Comparison of ENCODE assay signal across 8 cellular contexts in genomic region chr19:54231077-54231931, GRCh38. TPM values are rescaled to one million over a fixed set of nuclear protein-coding genes. Genes with fewer than 3 reads are reported as not detected.
DNase-seq lines count a peak whose midpoint lies in the region; ATAC-seq, FAIRE-seq and TF ChIP-seq lines count a peak whose summit lies in the region.

No MANE protein-coding gene starts in this region.

- H3K27ac ChIP-seq in SJCRH30 (no peak overlapping the region), thoracic aorta (no peak overlapping the region)

- H3K27me3 ChIP-seq in SJCRH30 (no peaks in the 10 kb centered on the region), thoracic aorta (replicated peaks; ENCODE audit: insufficient read depth) (no peaks in the 10 kb centered on the region)

- H3K4me3 ChIP-seq in SJCRH30 (no peak overlapping the region), thoracic aorta (no peak overlapping the region)

- no peaks in the 10 kb centered on the region for H3K4me1 ChIP-seq in SJCRH30
- H3K4me1 ChIP-seq in thoracic aorta (ENCODE audit: control insufficient read depth in 1 of 2, low read depth in 2 of 2) = no peaks in the 10 kb centered on the region

- DNase-seq in GM12892 (ENCODE audit: insufficient read length) (peak; percentile 70), LoVo (ENCODE audit: low spot score) (peak; percentile 63), SJCRH30 (peak; percentile 70 to 84), frontal cortex (ENCODE audit: low spot score in 2 of 2) (peak; percentile 63 to 73), omental fat pad (ENCODE audit: low spot score) (peak; percentile 79), thoracic aorta (ENCODE audit: low spot score) (peak; percentile 41)
- peak; percentile 75 for DNase-seq in activated effector memory CD4-positive, alpha-beta T cell treated with Interleukin-2 at 50 U/mL for 16 hours

- FAIRE-seq in GM12892 (lab: Jason Lieb, UNC) = peak; percentile 92
- FAIRE-seq in frontal cortex (lab: Jason Lieb, UNC) = no peak

- TF ChIP-seq POLR2A in GM12892 (IDR thresholded peaks at IDR 0.05; ENCODE audit: low read depth, low read length) = no peak

- peak in 2 of 3 donors; percentile 33 to 55 for TF ChIP-seq CTCF in omental fat pad (IDR thresholded peaks at IDR 0.05)
- TF ChIP-seq CTCF in thoracic aorta (IDR thresholded peaks at IDR 0.05) = peak; percentile 78

- ATAC-seq in omental fat pad (ENCODE audit: low FRiP score) = peak; percentile 81
- ATAC-seq in thoracic aorta (ENCODE audit: insufficient number of reproducible peaks, low FRiP score, low read depth) = peak; percentile 63
- ATAC-seq in HG02610 (IDR thresholded peaks at IDR 0.05; ENCODE audit: unreplicated experiment) = no peak

- H3K36me3 ChIP-seq in SJCRH30 = no peaks in the 10 kb centered on the region
- no peaks in the 10 kb centered on the region for H3K36me3 ChIP-seq in thoracic aorta

- H3K9me3 ChIP-seq in SJCRH30 (replicated peaks) = 0 out of 2 replicates have a peak, but pooled peaks cover 2% of the 10 kb centered on the region
- no peaks in the 10 kb centered on the region for H3K9me3 ChIP-seq in thoracic aorta

RNA-seq across cellular contexts. Expression of gene LILRB3, which starts 8.5 kb away (rescaled TPM):
- polyA plus RNA-seq in GM12892 (2012; ENCODE audit: missing spikeins) = 7.1 TPM
- 0.25 and 0.71 TPM in 2 replicates for total RNA-seq in SJCRH30 (2014; rRNA removed; shearing (Covaris generic))
- not detected for total RNA-seq in frontal cortex
- total RNA-seq in omental fat pad = 100 to 1,000 TPM in 1 of 4 donors, 10 to 100 TPM in 3; 11.7 to 135 (median 71.5) TPM
- total RNA-seq in thoracic aorta = 10 to 100 TPM; 21.9 to 71.5 TPM

RNA-seq across cellular contexts. Expression of gene LILRA6, which starts 11.3 kb away (rescaled TPM):
- 4.2 TPM for polyA plus RNA-seq in GM12892 (2012; ENCODE audit: missing spikeins)
- total RNA-seq in SJCRH30 (2014; rRNA removed; shearing (Covaris generic)) = not detected in 2 replicates
- under 0.01 TPM for total RNA-seq in frontal cortex
- 10 to 100 TPM in 1 of 4 donors, 1 to 10 TPM in 3; 2.1 to 13.6 (median 7.3) TPM for total RNA-seq in omental fat pad
- 1 to 10 TPM; 4.6 to 5.2 TPM for total RNA-seq in thoracic aorta

RNA-seq across cellular contexts. Expression of gene LILRB5, which starts 25.8 kb away (rescaled TPM):
- 0.06 TPM for polyA plus RNA-seq in GM12892 (2012; ENCODE audit: missing spikeins)
- total RNA-seq in SJCRH30 (2014; rRNA removed; shearing (Covaris generic)) = 0.02 TPM in 1 of 2 replicates, not detected in the other
- total RNA-seq in frontal cortex = under 0.01 TPM
- total RNA-seq in omental fat pad = 10 to 100 TPM; 24.0 to 75.5 (median 39.4) TPM
- total RNA-seq in thoracic aorta = 10 to 100 TPM; 17.6 to 60.4 TPM

RNA-seq across cellular contexts. Expression of gene RPS9, which starts 30.6 kb away (rescaled TPM):
- 4,059 TPM for polyA plus RNA-seq in GM12892 (2012; ENCODE audit: missing spikeins)
- total RNA-seq in SJCRH30 (2014; rRNA removed; shearing (Covaris generic)) = 2,113 and 3,052 TPM in 2 replicates
- 2,066 TPM for total RNA-seq in frontal cortex
- 1,000 to 10,000 TPM; 1,567 to 2,105 (median 1,838) TPM for total RNA-seq in omental fat pad
- total RNA-seq in thoracic aorta = 1,000 to 10,000 TPM; 1,017 to 1,395 TPM

RNA-seq across cellular contexts. Expression of gene TSEN34, which starts 40.2 kb away (rescaled TPM):
- polyA plus RNA-seq in GM12892 (2012; ENCODE audit: missing spikeins) = 11.7 TPM
- 70.7 and 81.6 TPM in 2 replicates for total RNA-seq in SJCRH30 (2014; rRNA removed; shearing (Covaris generic))
- total RNA-seq in frontal cortex (33.4 TPM), omental fat pad (10 to 100 TPM; 36.1 to 49.3 (median 40.3) TPM), thoracic aorta (10 to 100 TPM; 38.5 to 60.7 TPM)

Comparison
In these comparisons a context has a peak if more than half of its experiments do, and no peak if none do; other contexts are left out.
1. RNA of gene LILRB5, which starts 25.8 kb away (total RNA-seq): 17.6 to 60.4 TPM in thoracic aorta and 24.0 to 75.5 TPM in omental fat pad; 0.02 TPM in SJCRH30 and under 0.01 TPM in frontal cortex (single experiment); every median in the first group is over 10 times any median in the second.
2. Peak in every context shown above with its lines, with median percentiles within 50 percentile points of each other: DNase-seq.